Comparison of ENCODE assay signal across 15 cellular contexts in genomic region chr9:8706546-8706945, GRCh38.
DNase-seq lines count a peak whose midpoint lies in the region; ATAC-seq and TF ChIP-seq lines count a peak whose summit lies in the region.
"Had no signal": no experiment of that assay in that cellular context is flagged by ENCODE, and none has a peak within 500 bp of the region (broad histone marks: within the 10 kb centered on the region; RNA-seq: fewer than 3 reads in every experiment).

No MANE protein-coding gene starts in this region.

- H3K4me1 Mint-ChIP-seq in WTC11: peaks cover 38% of the 10 kb centered on the region
- peaks cover 21% of the 10 kb centered on the region for H3K4me1 Mint-ChIP-seq in glutamatergic neuron (ENCODE audit: low read depth, unreplicated experiment)
- peaks cover 45% of the 10 kb centered on the region for H3K4me1 Mint-ChIP-seq in nephron
- H3K4me1 Mint-ChIP-seq: CD8-positive, alpha-beta memory T cell had no signal

- in situ Hi-C loops in G401 (cut with HindIII; ENCODE audit: low sequenced_read_pairs): no loop called here

- H3K9me3 Mint-ChIP-seq in WTC11 (no peaks in the 10 kb centered on the region), glutamatergic neuron (ENCODE audit: unreplicated experiment) (peaks cover 3% of the 10 kb centered on the region), nephron (no peaks in the 10 kb centered on the region)
- H3K9me3 Mint-ChIP-seq: CD8-positive, alpha-beta memory T cell had no signal

- H3K27ac Mint-ChIP-seq in WTC11: peak overlapping the region; percentile 5; the same call in 1 of the 2 replicates
- peak overlapping the region; percentile 14 for H3K27ac Mint-ChIP-seq in glutamatergic neuron (ENCODE audit: unreplicated experiment)
- peak overlapping the region; percentile 50 to 53 (median 51) for H3K27ac Mint-ChIP-seq in nephron
- H3K27ac Mint-ChIP-seq: CD8-positive, alpha-beta memory T cell had no signal

- POLR2A ChIA-PET in WTC11 (lab: Charles Lee): no interaction called here

- H3K27me3 Mint-ChIP-seq in WTC11 (ENCODE audit: low read depth): no peaks in the 10 kb centered on the region
- H3K27me3 Mint-ChIP-seq in glutamatergic neuron (ENCODE audit: unreplicated experiment): no peaks in the 10 kb centered on the region
- H3K27me3 Mint-ChIP-seq in nephron (ENCODE audit: low read depth): no peaks in the 10 kb centered on the region

- H3K36me3 Mint-ChIP-seq in WTC11 (no peaks in the 10 kb centered on the region), glutamatergic neuron (ENCODE audit: unreplicated experiment) (no peaks in the 10 kb centered on the region), nephron (ENCODE audit: low read depth) (peaks cover 7% of the 10 kb centered on the region)
- H3K36me3 Mint-ChIP-seq: CD8-positive, alpha-beta memory T cell had no signal

- H3K4me3 Mint-ChIP-seq in WTC11 (no peak overlapping the region), glutamatergic neuron (ENCODE audit: unreplicated experiment) (no peak overlapping the region), nephron (no peak overlapping the region)
- H3K4me3 Mint-ChIP-seq: CD8-positive, alpha-beta memory T cell had no signal

- TF ChIP-seq CTCF in WTC11 (IDR thresholded peaks at IDR 0.05) (no peak), glutamatergic neuron (IDR thresholded peaks at IDR 0.05; ENCODE audit: partially characterized antibody, unreplicated experiment) (no peak), nephron (IDR thresholded peaks at IDR 0.05; ENCODE audit: unreplicated experiment in 3 of 3) (no peak), GM20000 (IDR thresholded peaks at IDR 0.05; ENCODE audit: extremely low read depth, missing control alignments) (no peak)

- CTCF ChIA-PET in WTC11 (lab: Charles Lee): interaction anchor here (0.5 to 0.9 kb wide), 2 partner anchors 31 to 32 kb away, joined by 3 read pairs; no protein-coding TSS in a partner anchor

- peak; percentile 38; the same call in 1 of the 2 replicates for ATAC-seq in WTC11
- ATAC-seq in GM19397 (IDR thresholded peaks at IDR 0.05; ENCODE audit: unreplicated experiment): no peak
- ATAC-seq in HG02970 (IDR thresholded peaks at IDR 0.05; ENCODE audit: low FRiP score, unreplicated experiment): no peak
- ATAC-seq: HCT116 had no signal

- DNase-seq in G401 (ENCODE audit: low spot score) (peak; percentile 73), WTC11 (ENCODE audit: low spot score) (no peak), glutamatergic neuron (no peak), cortex of kidney (lab: John Stamatoyannopoulos, UW) (no peak), GM20000 (ENCODE audit: low spot score) (no peak)
- DNase-seq: 8988T; AML-193; Caco-2; CD8-positive, alpha-beta memory T cell; DND-41; GF-D8 had no signal

TF ChIP-seq in WTC11, 78 proteins besides CTCF, POLR2A, EP300 and RAD21 (continues in another document):
- TF ChIP-seq FOXK1 (CRISPR knock-in tag; IDR thresholded peaks at IDR 0.05) (no peak), ZMAT4 (CRISPR knock-in tag; IDR thresholded peaks at IDR 0.05) (no peak), ERG (CRISPR knock-in tag; IDR thresholded peaks at IDR 0.05) (no peak), NR2C2 (CRISPR knock-in tag; IDR thresholded peaks at IDR 0.05) (no peak), ATF6 (CRISPR knock-in tag; IDR thresholded peaks at IDR 0.05) (no peak), USF2 (CRISPR knock-in tag; IDR thresholded peaks at IDR 0.05) (no peak), E2F5 (CRISPR knock-in tag; IDR thresholded peaks at IDR 0.05) (no peak), USF1 (CRISPR knock-in tag; IDR thresholded peaks at IDR 0.05) (no peak), SMAD4 (CRISPR knock-in tag; IDR thresholded peaks at IDR 0.05) (no peak), JAZF1 (CRISPR knock-in tag; IDR thresholded peaks at IDR 0.05) (no peak), AR (CRISPR knock-in tag; IDR thresholded peaks at IDR 0.05) (no peak), CBFB (CRISPR knock-in tag; IDR thresholded peaks at IDR 0.05; ENCODE audit: low read depth) (no peak), ETV6 (CRISPR knock-in tag; IDR thresholded peaks at IDR 0.05) (no peak), RORB (CRISPR knock-in tag; IDR thresholded peaks at IDR 0.05) (no peak), SMAD3 (CRISPR knock-in tag; IDR thresholded peaks at IDR 0.05; ENCODE audit: borderline replicate concordance) (no peak), TEAD1 (CRISPR knock-in tag; IDR thresholded peaks at IDR 0.05) (no peak), NR3C1 (CRISPR knock-in tag; conservative IDR thresholded peaks at IDR 0.05; ENCODE audit: low read depth) (no peak)
